Comparison of ENCODE assay signal across 20 cellular contexts in the genomic region with DNA sequence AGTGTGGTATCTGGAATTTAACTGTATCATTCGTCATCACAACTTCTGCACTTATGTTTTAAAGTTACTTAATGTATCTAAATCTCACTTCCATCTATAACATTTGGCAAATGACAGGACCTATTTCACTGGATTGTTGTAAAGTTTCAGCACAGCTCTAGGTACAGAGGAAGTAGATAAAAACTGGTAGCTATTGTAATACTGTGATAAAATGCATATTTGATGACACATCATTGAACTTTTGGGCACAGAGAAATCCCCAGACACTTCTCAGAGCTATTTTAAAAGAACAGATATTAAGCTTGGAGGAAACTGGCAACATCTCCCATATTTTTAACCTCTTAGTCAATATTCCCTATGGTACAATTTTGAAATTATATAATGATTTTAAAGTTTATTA.
A peak's percentile ranks its signal among the peaks of the same experiment; 100 is the strongest.
DNase-seq lines count a peak whose midpoint lies in the region; ATAC-seq and TF ChIP-seq lines count a peak whose summit lies in the region.
"Had no signal": no experiment of that assay in that cellular context is flagged by ENCODE, and none has a peak within 500 bp of the region (broad histone marks: within the 10 kb centered on the region; RNA-seq: fewer than 3 reads in every experiment).

No MANE protein-coding gene starts in this region.

- H3K18ac ChIP-seq in mesenchymal stem cell (ENCODE audit: low read depth in 1 of 2, low read length in 2 of 2): no peak overlapping the region

- DNase-seq in AG10803 (ENCODE audit: low read depth) (peak; percentile 34), LHCN-M2 (ENCODE audit: low read depth) (peak; percentile 80), cardiac fibroblast (ENCODE audit: low read depth in 2 of 2) (peak; percentile 46 to 72), mesenchymal stem cell (no peak), H4 (ENCODE audit: low spot score) (no peak), RWPE1 (ENCODE audit: low spot score) (no peak)
- DNase-seq: BE2C; CD8-positive, alpha-beta T cell; DMS79; GDM1; H9; IMR-90; Karpas-422; NCI-H1105 treated with DMSO at 0.1 percent for 48 hours; NCI-H1694 treated with DMSO at 0.1 percent for 48 hours; NCI-H526 treated with DMSO at 0.1 percent for 48 hours; SHP77 treated with DMSO at 0.1 percent for 48 hours had no signal

- peaks cover 0 to 18% of the 10 kb centered on the region in 2 experiments for H3K27me3 ChIP-seq in mesenchymal stem cell (ENCODE audit: control insufficient read depth in 1 of 2, insufficient read depth in 1 of 2, low read length in 2 of 2)
- H3K27me3 ChIP-seq: BE2C had no signal

- H2AFZ ChIP-seq in mesenchymal stem cell (ENCODE audit: low read depth, low read length): no peak overlapping the region

- no peaks in the 10 kb centered on the region for H3K4me1 ChIP-seq in mesenchymal stem cell (ENCODE audit: control insufficient read depth, insufficient read depth, low read depth, low read length)
- H3K4me1 ChIP-seq: A549 had no signal

- WGBS in mesenchymal stem cell: no CpG with 5 or more reads among the region's 1 CpG

- H3K79me1 ChIP-seq in mesenchymal stem cell (replicated peaks; ENCODE audit: low read length, poor library complexity, severe bottlenecking): no peaks in the 10 kb centered on the region

- peak overlapping the region; percentile 33 for H3K9ac ChIP-seq in mesenchymal stem cell (ENCODE audit: low read length)

- H3K9me3 ChIP-seq in mesenchymal stem cell (ENCODE audit: control insufficient read depth, low read length): no peaks in the 10 kb centered on the region
- H3K9me3 ChIP-seq: A549, BE2C had no signal

- ATAC-seq in GM21619 (IDR thresholded peaks at IDR 0.05; ENCODE audit: unreplicated experiment) (no peak), GM19324 (IDR thresholded peaks at IDR 0.05; ENCODE audit: low FRiP score, unreplicated experiment) (no peak)
- ATAC-seq: A549; CD8-positive, alpha-beta T cell had no signal

- H4K8ac ChIP-seq in mesenchymal stem cell (ENCODE audit: low read length): no peak overlapping the region

- no peak overlapping the region for H4K91ac ChIP-seq in mesenchymal stem cell (ENCODE audit: low read length)

- H2AK5ac ChIP-seq in mesenchymal stem cell (ENCODE audit: low read length, severe bottlenecking): no peak overlapping the region

- H2BK15ac ChIP-seq in mesenchymal stem cell (ENCODE audit: low read depth, poor library complexity, severe bottlenecking): no peak overlapping the region

- no peak overlapping the region for H2BK5ac ChIP-seq in mesenchymal stem cell (ENCODE audit: low read depth, low read length, poor library complexity, severe bottlenecking)

- POLR2A ChIA-PET in RWPE1 (lab: Yijun Ruan, JAX; ENCODE audit: low non-redundant PET): no interaction called here

- no peak overlapping the region for H3K4me2 ChIP-seq in mesenchymal stem cell (ENCODE audit: low read length, poor library complexity, severe bottlenecking)
- H3K4me2 ChIP-seq: A549 had no signal

- no peak for TF ChIP-seq CTCF in AG10803 (conservative IDR thresholded peaks at IDR 0.05; ENCODE audit: low read length)
- TF ChIP-seq CTCF in cardiac fibroblast (IDR thresholded peaks at IDR 0.05; ENCODE audit: low read depth, low read length): no peak
- no peak for TF ChIP-seq CTCF in RWPE1 (conservative IDR thresholded peaks at IDR 0.05; ENCODE audit: low read depth)

- H3K23ac ChIP-seq in mesenchymal stem cell (ENCODE audit: low read length in 2 of 2): no peak overlapping the region

- H3K14ac ChIP-seq in mesenchymal stem cell (ENCODE audit: low read length in 2 of 2): no peak overlapping the region

- H3K27ac ChIP-seq in mesenchymal stem cell (ENCODE audit: low read length, poor library complexity, severe bottlenecking) (no peak overlapping the region), RWPE1 (no peak overlapping the region)
- H3K27ac ChIP-seq: A549 had no signal

- no peak overlapping the region for H2BK12ac ChIP-seq in mesenchymal stem cell (ENCODE audit: low read length in 2 of 2)

- H3K4me3 ChIP-seq in AG10803 (ENCODE audit: low read length): no peak overlapping the region
- H3K4me3 ChIP-seq in cardiac fibroblast (replicated peaks in 1 of 2; ENCODE audit: low read depth in 2 of 2, low read length in 2 of 2): no peak overlapping the region
- H3K4me3 ChIP-seq in mesenchymal stem cell (ENCODE audit: insufficient read depth in 1 of 2, low read depth in 1 of 2, low read length in 2 of 2): no peak overlapping the region
- H3K4me3 ChIP-seq: A549 had no signal

- no peak overlapping the region for H2BK120ac ChIP-seq in mesenchymal stem cell (ENCODE audit: low read depth, low read length)

- no peak overlapping the region for H3K4ac ChIP-seq in mesenchymal stem cell (ENCODE audit: low read depth in 1 of 2, low read length in 2 of 2)

- no peaks in the 10 kb centered on the region for H3K36me3 ChIP-seq in mesenchymal stem cell (ENCODE audit: control insufficient read depth in 1 of 2, insufficient read depth in 2 of 2, low read depth in 1 of 2, low read length in 2 of 2)
- H3K36me3 ChIP-seq: BE2C had no signal

- CTCF ChIA-PET in RWPE1 (lab: Yijun Ruan, JAX): no interaction called here

Comparison
In these comparisons a context has a peak if more than half of its experiments do, and no peak if none do; other contexts are left out.
1. DNase-seq: peak in AG10803 (single experiment), LHCN-M2 (single experiment) and cardiac fibroblast (2 of 2); none in mesenchymal stem cell (single experiment), H4 (single experiment) and RWPE1 (single experiment).